ENCODE assay signal across 2 cellular contexts in the genomic region with DNA sequence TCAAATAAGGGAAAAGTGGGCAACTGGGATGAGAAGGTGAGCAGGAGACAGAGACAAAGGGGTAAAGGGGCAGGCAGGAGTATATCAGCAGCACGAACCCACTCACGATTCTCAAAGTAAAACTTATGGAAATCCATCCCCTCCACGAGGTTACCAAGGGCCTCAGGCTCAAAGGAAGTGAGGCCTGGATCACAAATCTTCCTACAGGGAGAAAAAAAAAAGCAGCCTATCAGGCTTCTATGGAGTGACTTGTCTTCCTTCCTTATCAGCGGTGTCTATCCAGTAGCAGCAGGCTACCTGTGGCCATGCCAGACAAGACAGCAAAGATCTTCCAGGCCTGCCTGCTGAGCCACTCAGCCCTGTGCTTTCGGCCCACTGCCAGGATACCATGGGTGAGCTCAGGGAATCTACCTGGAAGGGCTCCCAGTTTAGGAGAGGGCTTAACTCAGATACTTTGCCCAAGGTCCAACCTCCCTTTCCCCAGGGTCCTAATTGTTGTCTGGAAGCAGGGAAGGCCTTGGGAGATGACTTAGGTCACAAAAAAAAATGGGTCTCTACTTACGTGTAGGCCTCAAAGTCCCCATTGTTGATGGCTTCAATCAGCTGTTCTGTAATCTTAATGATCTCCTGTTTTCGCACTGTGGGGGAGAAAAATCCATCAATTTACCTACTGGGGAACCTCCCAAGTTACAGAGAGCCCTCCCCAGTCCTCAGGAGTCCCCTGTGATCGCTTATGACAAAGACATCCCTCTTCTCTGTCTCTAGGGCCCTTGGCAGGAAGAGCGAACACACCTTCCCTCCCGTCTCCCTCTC.
TF ChIP-seq lines count a peak whose summit lies in the region.

No MANE protein-coding gene starts in this region.

TF ChIP-seq in liver, 16 proteins besides CTCF, POLR2A, EP300 and RAD21:
- TF ChIP-seq NR2F2 (IDR thresholded peaks at IDR 0.05) (no peak), HNF4G (IDR thresholded peaks at IDR 0.05) (peak; percentile 75), SP1 (IDR thresholded peaks at IDR 0.05) (peak; percentile 62), FOXA1 (IDR thresholded peaks at IDR 0.05) (no peak), FOXA2 (IDR thresholded peaks at IDR 0.05) (no peak), ZBTB33 (IDR thresholded peaks at IDR 0.05) (no peak), REST (IDR thresholded peaks at IDR 0.05) (no peak), RXRA (IDR thresholded peaks at IDR 0.05) (peak; percentile 41 to 66), JUND (IDR thresholded peaks at IDR 0.05) (peak in 1 of 2 donors; percentile 27), TAF1 (conservative IDR thresholded peaks at IDR 0.05) (no peak), HNF4A (conservative IDR thresholded peaks at IDR 0.05) (peak; percentile 89 to 91), EGR1 (IDR thresholded peaks at IDR 0.05; ENCODE audit: low read depth in 2 of 2) (no peak), YY1 (IDR thresholded peaks at IDR 0.05) (no peak), GABPA (IDR thresholded peaks at IDR 0.05 in 1 of 2, conservative IDR thresholded peaks at IDR 0.05 in 1 of 2) (no peak)
- TF ChIP-seq, protein P1, sequence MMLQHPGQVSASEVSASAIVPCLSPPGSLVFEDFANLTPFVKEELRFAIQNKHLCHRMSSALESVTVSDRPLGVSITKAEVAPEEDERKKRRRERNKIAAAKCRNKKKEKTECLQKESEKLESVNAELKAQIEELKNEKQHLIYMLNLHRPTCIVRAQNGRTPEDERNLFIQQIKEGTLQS (IDR thresholded peaks at IDR 0.05) = no peak
- TF ChIP-seq, protein P2, sequence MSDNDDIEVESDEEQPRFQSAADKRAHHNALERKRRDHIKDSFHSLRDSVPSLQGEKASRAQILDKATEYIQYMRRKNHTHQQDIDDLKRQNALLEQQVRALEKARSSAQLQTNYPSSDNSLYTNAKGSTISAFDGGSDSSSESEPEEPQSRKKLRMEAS (IDR thresholded peaks at IDR 0.05) = no peak

TF ChIP-seq in HepG2, 621 proteins besides CTCF, POLR2A, EP300 and RAD21:
- TF ChIP-seq, protein P3, sequence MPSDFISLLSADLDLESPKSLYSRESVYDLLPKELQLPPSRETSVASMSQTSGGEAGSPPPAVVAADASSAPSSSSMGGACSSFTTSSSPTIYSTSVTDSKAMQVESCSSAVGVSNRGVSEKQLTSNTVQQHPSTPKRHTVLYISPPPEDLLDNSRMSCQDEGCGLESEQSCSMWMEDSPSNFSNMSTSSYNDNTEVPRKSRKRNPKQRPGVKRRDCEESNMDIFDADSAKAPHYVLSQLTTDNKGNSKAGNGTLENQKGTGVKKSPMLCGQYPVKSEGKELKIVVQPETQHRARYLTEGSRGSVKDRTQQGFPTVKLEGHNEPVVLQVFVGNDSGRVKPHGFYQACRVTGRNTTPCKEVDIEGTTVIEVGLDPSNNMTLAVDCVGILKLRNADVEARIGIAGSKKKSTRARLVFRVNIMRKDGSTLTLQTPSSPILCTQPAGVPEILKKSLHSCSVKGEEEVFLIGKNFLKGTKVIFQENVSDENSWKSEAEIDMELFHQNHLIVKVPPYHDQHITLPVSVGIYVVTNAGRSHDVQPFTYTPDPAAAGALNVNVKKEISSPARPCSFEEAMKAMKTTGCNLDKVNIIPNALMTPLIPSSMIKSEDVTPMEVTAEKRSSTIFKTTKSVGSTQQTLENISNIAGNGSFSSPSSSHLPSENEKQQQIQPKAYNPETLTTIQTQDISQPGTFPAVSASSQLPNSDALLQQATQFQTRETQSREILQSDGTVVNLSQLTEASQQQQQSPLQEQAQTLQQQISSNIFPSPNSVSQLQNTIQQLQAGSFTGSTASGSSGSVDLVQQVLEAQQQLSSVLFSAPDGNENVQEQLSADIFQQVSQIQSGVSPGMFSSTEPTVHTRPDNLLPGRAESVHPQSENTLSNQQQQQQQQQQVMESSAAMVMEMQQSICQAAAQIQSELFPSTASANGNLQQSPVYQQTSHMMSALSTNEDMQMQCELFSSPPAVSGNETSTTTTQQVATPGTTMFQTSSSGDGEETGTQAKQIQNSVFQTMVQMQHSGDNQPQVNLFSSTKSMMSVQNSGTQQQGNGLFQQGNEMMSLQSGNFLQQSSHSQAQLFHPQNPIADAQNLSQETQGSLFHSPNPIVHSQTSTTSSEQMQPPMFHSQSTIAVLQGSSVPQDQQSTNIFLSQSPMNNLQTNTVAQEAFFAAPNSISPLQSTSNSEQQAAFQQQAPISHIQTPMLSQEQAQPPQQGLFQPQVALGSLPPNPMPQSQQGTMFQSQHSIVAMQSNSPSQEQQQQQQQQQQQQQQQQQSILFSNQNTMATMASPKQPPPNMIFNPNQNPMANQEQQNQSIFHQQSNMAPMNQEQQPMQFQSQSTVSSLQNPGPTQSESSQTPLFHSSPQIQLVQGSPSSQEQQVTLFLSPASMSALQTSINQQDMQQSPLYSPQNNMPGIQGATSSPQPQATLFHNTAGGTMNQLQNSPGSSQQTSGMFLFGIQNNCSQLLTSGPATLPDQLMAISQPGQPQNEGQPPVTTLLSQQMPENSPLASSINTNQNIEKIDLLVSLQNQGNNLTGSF (CRISPR knock-in tag; IDR thresholded peaks at IDR 0.05) = no peak
- TF ChIP-seq TFE3 (CRISPR knock-in tag; IDR thresholded peaks at IDR 0.05) = no peak
- no peak for TF ChIP-seq BHLHE40 (IDR thresholded peaks at IDR 0.05; ENCODE audit: low read length)
- no peak for TF ChIP-seq ZNF747 (CRISPR knock-in tag; IDR thresholded peaks at IDR 0.05; ENCODE audit: borderline replicate concordance)
- TF ChIP-seq ZNF329 (CRISPR knock-in tag; IDR thresholded peaks at IDR 0.05; ENCODE audit: low read depth) = no peak
- no peak for TF ChIP-seq HIC2 (CRISPR knock-in tag; IDR thresholded peaks at IDR 0.05; ENCODE audit: low read depth)
- no peak for TF ChIP-seq ZNF83 (CRISPR knock-in tag; IDR thresholded peaks at IDR 0.05; ENCODE audit: borderline replicate concordance)
- no peak for TF ChIP-seq NFE2L1 (CRISPR knock-in tag; IDR thresholded peaks at IDR 0.05; ENCODE audit: borderline replicate concordance)
- no peak for TF ChIP-seq ERF (CRISPR knock-in tag; IDR thresholded peaks at IDR 0.05)
- TF ChIP-seq BATF2 (CRISPR knock-in tag; IDR thresholded peaks at IDR 0.05) = no peak
- TF ChIP-seq WIZ (CRISPR knock-in tag; IDR thresholded peaks at IDR 0.05) = no peak
- TF ChIP-seq ZNF414 (CRISPR knock-in tag; IDR thresholded peaks at IDR 0.05) = no peak
- no peak for TF ChIP-seq RBM22 (optimal IDR thresholded peaks at IDR 0.05; ENCODE audit: low read length)
- TF ChIP-seq THAP11 (CRISPR knock-in tag; IDR thresholded peaks at IDR 0.05) = no peak
- TF ChIP-seq ONECUT2 (CRISPR knock-in tag; IDR thresholded peaks at IDR 0.05) = no peak
- TF ChIP-seq, protein P4, sequence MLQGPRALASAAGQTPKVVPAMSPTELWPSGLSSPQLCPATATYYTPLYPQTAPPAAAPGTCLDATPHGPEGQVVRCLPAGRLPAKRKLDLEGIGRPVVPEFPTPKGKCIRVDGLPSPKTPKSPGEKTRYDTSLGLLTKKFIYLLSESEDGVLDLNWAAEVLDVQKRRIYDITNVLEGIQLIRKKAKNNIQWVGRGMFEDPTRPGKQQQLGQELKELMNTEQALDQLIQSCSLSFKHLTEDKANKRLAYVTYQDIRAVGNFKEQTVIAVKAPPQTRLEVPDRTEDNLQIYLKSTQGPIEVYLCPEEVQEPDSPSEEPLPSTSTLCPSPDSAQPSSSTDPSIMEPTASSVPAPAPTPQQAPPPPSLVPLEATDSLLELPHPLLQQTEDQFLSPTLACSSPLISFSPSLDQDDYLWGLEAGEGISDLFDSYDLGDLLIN (CRISPR knock-in tag; IDR thresholded peaks at IDR 0.05; ENCODE audit: borderline replicate concordance) = no peak
- TF ChIP-seq ZFP37 (CRISPR knock-in tag; IDR thresholded peaks at IDR 0.05; ENCODE audit: borderline replicate concordance) = no peak
